Comparison of ENCODE assay signal across 9 cellular contexts in genomic region chrX:49071877-49072711, GRCh38. TPM values are rescaled to one million over a fixed set of nuclear protein-coding genes. Genes with fewer than 3 reads are reported as not detected.
DNase-seq lines count a peak whose midpoint lies in the region; ATAC-seq and TF ChIP-seq lines count a peak whose summit lies in the region.
"Had no signal": no experiment of that assay in that cellular context is flagged by ENCODE, and none has a peak within 500 bp of the region (broad histone marks: within the 10 kb centered on the region; RNA-seq: fewer than 3 reads in every experiment).

No MANE protein-coding gene starts in this region.

- no peak for TF ChIP-seq CTCF in upper lobe of right lung (IDR thresholded peaks at IDR 0.05)

- H3K9me3 ChIP-seq in upper lobe of right lung = no peaks in the 10 kb centered on the region

- H3K9me3 Mint-ChIP-seq in activated T-cell treated with anti-CD3 and anti-CD28 coated beads, Interleukin-2, amount 50 U/mL, for 24 hours = no peaks in the 10 kb centered on the region

- peak; percentile 88 for ATAC-seq in upper lobe of right lung

- H3K4me3 ChIP-seq in upper lobe of right lung = peak overlapping the region; percentile 31

- no peaks in the 10 kb centered on the region for H3K27me3 ChIP-seq in upper lobe of right lung

- peak overlapping the region; percentile 84 for H3K4me3 Mint-ChIP-seq in activated T-cell treated with anti-CD3 and anti-CD28 coated beads, Interleukin-2, amount 50 U/mL, for 24 hours

- H3K27ac ChIP-seq in upper lobe of right lung = no peak overlapping the region

- H3K4me1 ChIP-seq in upper lobe of right lung = no peaks in the 10 kb centered on the region

- peaks cover 5% of the 10 kb centered on the region for H3K27me3 Mint-ChIP-seq in activated T-cell treated with anti-CD3 and anti-CD28 coated beads, Interleukin-2, amount 50 U/mL, for 24 hours

- peaks cover 15% of the 10 kb centered on the region for H3K4me1 Mint-ChIP-seq in activated T-cell treated with anti-CD3 and anti-CD28 coated beads, Interleukin-2, amount 50 U/mL, for 24 hours (ENCODE audit: low read depth)

- peaks cover 4% of the 10 kb centered on the region for H3K36me3 ChIP-seq in upper lobe of right lung

- intact Hi-C loops in upper lobe of right lung (cut with DNase I) = no loop called here

- DNase-seq in activated T-cell treated with anti-CD3 and anti-CD28 coated beads, Interleukin-2, amount 50 U/mL, for 24 hours = no peak
- DNase-seq in activated T-cell treated with anti-CD3 and anti-CD28 coated beads, Interleukin-2, amount 50 U/mL, for 1 hour = no peak
- DNase-seq in epidermal melanocyte (ENCODE audit: insufficient read length, low spot score) (peak; percentile 73), midbrain (lab: John Stamatoyannopoulos, UW) (peak; percentile 23), upper lobe of right lung (peak; percentile 89), dedifferentiated amniotic fluid mesenchymal stem cell (ENCODE audit: extremely low spot score) (no peak), NCI-H2081 treated with DMSO at 0.1 percent for 48 hours (lab: John Stamatoyannopoulos, UW) (no peak), NCI-H2029 (lab: John Stamatoyannopoulos, UW) (no peak)
- DNase-seq: NCI-H187 treated with DMSO at 0.1 percent for 48 hours had no signal

- H3K36me3 Mint-ChIP-seq in activated T-cell treated with anti-CD3 and anti-CD28 coated beads, Interleukin-2, amount 50 U/mL, for 24 hours (ENCODE audit: low read depth) = peaks cover 41% of the 10 kb centered on the region

- H3K27ac Mint-ChIP-seq in activated T-cell treated with anti-CD3 and anti-CD28 coated beads, Interleukin-2, amount 50 U/mL, for 24 hours = no peak overlapping the region

RNA-seq across cellular contexts. Expression of gene PRAF2, which starts 1.7 kb away (rescaled TPM):
- total RNA-seq in upper lobe of right lung = 17.3 TPM

RNA-seq across cellular contexts. Expression of gene WDR45, which starts 7.6 kb away (rescaled TPM):
- total RNA-seq in upper lobe of right lung = 63.2 TPM

RNA-seq across cellular contexts. Expression of gene CCDC120, which starts 13.3 kb away (rescaled TPM):
- total RNA-seq in upper lobe of right lung = 10.8 TPM

RNA-seq across cellular contexts. Expression of gene TFE3, which starts 28.9 kb away (rescaled TPM):
- 62.4 TPM for total RNA-seq in upper lobe of right lung

RNA-seq across cellular contexts. Expression of gene GPKOW, which starts 51.4 kb away (rescaled TPM):
- total RNA-seq in upper lobe of right lung = 19.3 TPM

Comparison
In these comparisons a context has a peak if more than half of its experiments do, and no peak if none do; other contexts are left out.
1. DNase-seq: peak in epidermal melanocyte (single experiment), midbrain (single experiment) and upper lobe of right lung (single experiment); none in activated T-cell treated with anti-CD3 and anti-CD28 coated beads, Interleukin-2, amount 50 U/mL, for 24 hours (single experiment), activated T-cell treated with anti-CD3 and anti-CD28 coated beads, Interleukin-2, amount 50 U/mL, for 1 hour (single experiment), dedifferentiated amniotic fluid mesenchymal stem cell (single experiment), NCI-H2081 treated with DMSO at 0.1 percent for 48 hours (single experiment) and NCI-H2029 (single experiment).